In the genomic region with DNA sequence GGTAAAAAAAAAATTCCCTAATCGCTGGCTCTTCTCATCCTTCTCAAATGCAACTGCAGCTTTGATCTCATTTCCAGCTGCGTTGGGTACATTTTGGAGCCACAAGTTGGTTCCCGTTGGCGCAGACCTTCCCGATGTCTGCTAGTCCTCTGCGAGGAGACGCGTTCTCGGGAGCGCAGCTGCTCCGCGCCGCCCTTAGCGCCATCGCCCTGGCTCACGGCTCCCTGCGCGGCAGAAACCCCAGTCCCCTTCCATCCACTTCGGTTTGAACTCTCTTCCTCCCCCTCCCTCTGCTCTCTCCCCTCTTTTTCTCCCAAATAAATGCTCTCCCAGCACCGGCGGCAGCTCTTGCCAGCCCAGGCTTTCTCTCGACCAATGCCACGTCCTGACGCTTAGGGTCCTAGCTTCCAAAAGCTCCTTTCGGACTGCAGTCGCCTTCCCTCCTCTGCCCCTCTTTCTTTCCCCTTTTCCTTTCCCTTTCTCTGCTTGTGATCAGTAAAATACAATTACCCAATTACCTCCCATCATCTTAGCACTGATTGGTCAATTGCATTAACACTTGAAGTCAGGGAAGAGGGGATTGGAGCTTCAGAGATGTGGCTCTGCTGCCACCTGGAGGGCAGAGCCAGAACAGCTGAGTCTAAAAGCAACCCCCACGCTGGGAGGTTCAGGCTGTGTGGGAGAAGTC, we compare ENCODE assay signal across 9 cellular contexts.
DNase-seq lines count a peak whose midpoint lies in the region; ATAC-seq, FAIRE-seq and TF ChIP-seq lines count a peak whose summit lies in the region.
"Had no signal": no experiment of that assay in that cellular context is flagged by ENCODE, and none has a peak within 500 bp of the region (broad histone marks: within the 10 kb centered on the region; RNA-seq: fewer than 3 reads in every experiment).

No MANE protein-coding gene starts in this region.

- H3K9me3 Mint-ChIP-seq in MCF 10A (ENCODE audit: unreplicated experiment), result no peaks in the 10 kb centered on the region

- dilution Hi-C loops in IMR-90 (cut with HindIII; ENCODE audit: low sequenced_read_pairs, unreplicated experiment), result no loop called here

- peaks cover 9% of the 10 kb centered on the region for H3K4me1 Mint-ChIP-seq in MCF 10A (ENCODE audit: insufficient read depth, unreplicated experiment)

- peak overlapping the region; percentile 59 for H2AK9ac ChIP-seq in IMR-90 (replicated peaks; ENCODE audit: low read depth, low read length, poor library complexity)

- in situ Hi-C loops in IMR-90 (cut with MboI; ENCODE audit: low sequenced_read_pairs), result no loop called here

- no peak overlapping the region for H4K8ac ChIP-seq in IMR-90 (ENCODE audit: low read depth in 2 of 2, low read length in 2 of 2)

- H3K9me1 ChIP-seq in IMR-90 (ENCODE audit: insufficient read depth, low read length), result no peaks in the 10 kb centered on the region

- CTCF ChIA-PET in IMR-90 (lab: Yijun Ruan, JAX), result interaction anchor here (0.5 to 1.3 kb wide), 15 partner anchors 12 to 1154 kb away, joined by 3 to 4 read pairs (median 3); no protein-coding TSS in a partner anchor
- CTCF ChIA-PET in MCF 10A (lab: Yijun Ruan, JAX), result interaction anchor here (0.6 to 1.9 kb wide), 52 partner anchors 10 to 1824 kb away, joined by 3 to 9 read pairs (median 3); no protein-coding TSS in a partner anchor

- H3K23ac ChIP-seq in IMR-90 (ENCODE audit: low read depth, low read length), result no peak overlapping the region

- POLR2A ChIA-PET in IMR-90 (lab: Charles Lee; ENCODE audit: unreplicated experiment) (no interaction called here), MCF 10A (lab: Yijun Ruan, JAX) (interaction anchor here (0.6 to 0.9 kb wide), 2 partner anchors 11 to 171 kb away, joined by 4 to 5 read pairs; no protein-coding TSS in a partner anchor)

- no peak for TF ChIP-seq POLR2A in IMR-90 (IDR thresholded peaks at IDR 0.05; ENCODE audit: low read depth, low read length)

- peak overlapping the region; percentile 0 for H3K27ac Mint-ChIP-seq in MCF 10A (ENCODE audit: low read depth, unreplicated experiment)
- H3K27ac Mint-ChIP-seq: CD4-positive, CD25-positive, alpha-beta regulatory T cell had no signal

- no peak overlapping the region for H2BK15ac ChIP-seq in IMR-90 (ENCODE audit: low read depth, low read length)

- BruUV-seq in IMR-90 (replicated peaks; lab: Mats Ljungman, UMichigan) (no TSS peak), MCF 10A (replicated peaks; lab: Mats Ljungman, UMichigan) (no TSS peak)

- no peak overlapping the region for H2BK5ac ChIP-seq in IMR-90 (ENCODE audit: low read depth, low read length, poor library complexity, severe bottlenecking)

- peak; percentile 97 for ATAC-seq in GM21723 (IDR thresholded peaks at IDR 0.05; ENCODE audit: unreplicated experiment)
- peak; percentile 99 for ATAC-seq in IMR-90 (ENCODE audit: low read depth)
- peak; percentile 93 for ATAC-seq in sciatic nerve

- intact Hi-C loops in IMR-90 (cut with micrococcal nuclease), result loop anchor here (10.0 kb wide), 1 partner anchor 1499 kb away; no protein-coding TSS in a partner anchor
- intact Hi-C loops in MCF 10A (cut with micrococcal nuclease), result loop anchor here (1.0 to 5.0 kb wide), 2 partner anchors 164 to 916 kb away; no protein-coding TSS in a partner anchor
- intact Hi-C loops in sciatic nerve (cut with DNase I), result loop anchor here (10.0 kb wide), 1 partner anchor 169 kb away; no protein-coding TSS in a partner anchor

- no peak overlapping the region for H4K5ac ChIP-seq in IMR-90 (ENCODE audit: low read depth, low read length)

- 0% methylated on average over 5 of the region's 27 CpGs; no CpG with 5 or more reads in 1 of the 2 experiments for WGBS in IMR-90 (ENCODE audit: extremely low coverage in 2 of 2, insufficient read length in 1 of 2), 2 experiments

- peak overlapping the region; percentile 93 for H2AFZ ChIP-seq in IMR-90 (replicated peaks; ENCODE audit: low read length, poor library complexity)

- H4K91ac ChIP-seq in IMR-90 (ENCODE audit: insufficient read depth, low read depth, low read length), result no peak overlapping the region

- peak; percentile 28 for DNase-seq in NCI-H1694 (lab: John Stamatoyannopoulos, UW)
- no peak for DNase-seq in NCI-H1694 treated with DMSO at 0.1 percent for 48 hours (lab: John Stamatoyannopoulos, UW)
- DNase-seq in IMR-90, result peak; percentile 92
- DNase-seq in RCC 7860 (ENCODE audit: low spot score), result peak; percentile 63
- DNase-seq in MCF 10A (ENCODE audit: unreplicated experiment), result peak; percentile 80
- peak; percentile 74 for DNase-seq in sciatic nerve (ENCODE audit: low spot score)

- no peak overlapping the region for H3K14ac ChIP-seq in IMR-90 (replicated peaks; ENCODE audit: low read depth, low read length)

- H3K4me3 ChIP-seq in IMR-90 (ENCODE audit: insufficient read depth, low read depth, low read length), result peak overlapping the region; percentile 63
- peak overlapping the region; percentile 64 for H3K4me3 ChIP-seq in iPS-18a (ENCODE audit: low read length)

- no peak overlapping the region for H3K56ac ChIP-seq in IMR-90 (ENCODE audit: extremely low read depth, insufficient read depth, low read length)

- H3K4me2 ChIP-seq in IMR-90 (ENCODE audit: low read depth, low read length), result peak overlapping the region; percentile 72

- TF ChIP-seq CTCF in IMR-90 (conservative IDR thresholded peaks at IDR 0.05; ENCODE audit: low read depth, low read length), result peak; percentile 95
- peak; percentile 83 for TF ChIP-seq CTCF in MCF 10A (IDR thresholded peaks at IDR 0.05; ENCODE audit: unreplicated experiment)

- peak overlapping the region; percentile 78 for H3K4me3 Mint-ChIP-seq in MCF 10A (ENCODE audit: unreplicated experiment)

- H3K27ac ChIP-seq in IMR-90 (ENCODE audit: insufficient read depth, low read length), result peak overlapping the region; percentile 22; the same call in 1 of the 2 replicates
- no peak overlapping the region for H3K27ac ChIP-seq in iPS-18a (ENCODE audit: low read length)

- TF ChIP-seq RAD21 in IMR-90 (IDR thresholded peaks at IDR 0.05; ENCODE audit: low read length), result peak; percentile 77

- H3K27me3 ChIP-seq in IMR-90 (ENCODE audit: control insufficient read depth, insufficient read depth, low read length) (peaks cover 7% of the 10 kb centered on the region; the same call in 1 of the 2 replicates), iPS-18a (ENCODE audit: control insufficient read depth, insufficient read depth, low read length) (peaks cover 30% of the 10 kb centered on the region)

- H3K27me3 Mint-ChIP-seq in MCF 10A (ENCODE audit: insufficient read depth, unreplicated experiment), result no peaks in the 10 kb centered on the region

- no peaks in the 10 kb centered on the region for H4K20me1 ChIP-seq in IMR-90 (ENCODE audit: insufficient read depth, low read length)

- FAIRE-seq in RCC 7860 (lab: Jason Lieb, UNC), result peak; percentile 69

- no peak overlapping the region for H2AK5ac ChIP-seq in IMR-90 (ENCODE audit: low read depth, low read length)

- no peaks in the 10 kb centered on the region for H3K79me1 ChIP-seq in IMR-90 (ENCODE audit: low read depth in 1 of 2, low read length in 2 of 2)

- H3K9me3 ChIP-seq in IMR-90 (ENCODE audit: control insufficient read depth, insufficient read depth, low read length) (no peaks in the 10 kb centered on the region), iPS-18a (ENCODE audit: control insufficient read depth, low read depth, low read length) (no peaks in the 10 kb centered on the region)

- no peaks in the 10 kb centered on the region for H3K4me1 ChIP-seq in IMR-90 (ENCODE audit: control insufficient read depth, insufficient read depth, low read length)
- H3K4me1 ChIP-seq in iPS-18a (ENCODE audit: control insufficient read depth, low read depth, low read length), result peaks cover 15% of the 10 kb centered on the region

- H3K36me3 ChIP-seq in IMR-90 (ENCODE audit: control insufficient read depth, insufficient read depth, low read length) (no peaks in the 10 kb centered on the region), iPS-18a (ENCODE audit: control insufficient read depth, low read depth, low read length) (no peaks in the 10 kb centered on the region)

- no peaks in the 10 kb centered on the region for H3K36me3 Mint-ChIP-seq in MCF 10A (ENCODE audit: insufficient read depth, unreplicated experiment)
- H3K36me3 Mint-ChIP-seq: CD4-positive, CD25-positive, alpha-beta regulatory T cell had no signal

- H3K9ac ChIP-seq in IMR-90 (ENCODE audit: low read depth, low read length) (peak overlapping the region; percentile 71), iPS-18a (ENCODE audit: low read length) (peak overlapping the region; percentile 41)

- H2BK20ac ChIP-seq in IMR-90 (ENCODE audit: low read depth, low read length), result no peak overlapping the region

- H3K4ac ChIP-seq in IMR-90 (ENCODE audit: low read depth, low read length), result no peak overlapping the region

- H3K18ac ChIP-seq in IMR-90 (ENCODE audit: low read depth, low read length), result no peak overlapping the region; the same call in 1 of the 2 replicates

- H2BK120ac ChIP-seq in IMR-90 (ENCODE audit: low read depth, low read length), result no peak overlapping the region

TF ChIP-seq in IMR-90, 13 proteins besides CTCF, POLR2A, EP300 and RAD21:
- TF ChIP-seq FOS (IDR thresholded peaks at IDR 0.05; ENCODE audit: low read depth, low read length) (no peak), RCOR1 (IDR thresholded peaks at IDR 0.05; ENCODE audit: insufficient replicate concordance, low read length) (no peak), MAZ (IDR thresholded peaks at IDR 0.05; ENCODE audit: borderline replicate concordance, low read depth, low read length) (peak; percentile 41; the same call in 1 of the 2 replicates), SMC3 (IDR thresholded peaks at IDR 0.05; ENCODE audit: low read depth, low read length) (peak; percentile 33; the same call in 1 of the 2 replicates), MAFK (IDR thresholded peaks at IDR 0.05; ENCODE audit: low read depth, low read length) (no peak), CEBPB (IDR thresholded peaks at IDR 0.05; ENCODE audit: low read depth, low read length) (peak; percentile 81)
